ENCODE assay signal across 21 cellular contexts in the genomic region with DNA sequence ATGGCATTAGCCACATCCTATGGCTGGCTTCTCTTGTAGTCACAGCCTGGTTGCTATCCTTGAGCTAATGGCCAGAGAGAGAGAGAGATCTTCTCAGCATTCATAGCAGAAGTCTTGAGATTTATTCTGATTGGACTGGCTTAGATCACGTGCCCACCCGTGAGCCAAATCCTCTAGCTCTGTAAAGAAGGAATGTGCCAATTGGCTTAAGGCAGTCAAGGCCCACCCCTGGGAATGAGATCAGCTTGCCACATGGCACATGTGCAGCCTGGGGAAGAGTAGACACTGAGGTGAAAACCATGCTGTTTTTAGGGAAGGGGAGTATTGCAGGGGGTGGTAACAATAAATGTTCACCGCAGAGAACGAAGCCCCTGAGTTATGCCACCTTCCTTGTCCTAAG. TPM values are rescaled to one million over a fixed set of nuclear protein-coding genes. Genes with fewer than 3 reads are reported as not detected.
DNase-seq lines count a peak whose midpoint lies in the region; TF ChIP-seq lines count a peak whose summit lies in the region.
"Had no signal": no experiment of that assay in that cellular context is flagged by ENCODE, and none has a peak within 500 bp of the region (broad histone marks: within the 10 kb centered on the region; RNA-seq: fewer than 3 reads in every experiment).

No MANE protein-coding gene starts in this region.

- no peak overlapping the region for H3K27ac Mint-ChIP-seq in osteocyte (ENCODE audit: unreplicated experiment)
- H3K27ac Mint-ChIP-seq: activated CD8-positive, alpha-beta T cell treated with anti-CD3 and anti-CD28 coated beads for 36 hours; activated naive CD8-positive, alpha-beta T cell treated with anti-CD3 and anti-CD28 coated beads, Interleukin-2, amount 10 ng/mL, durations not matched to agents 7 days and 5 days; CD8-positive, alpha-beta T cell had no signal

- TF ChIP-seq CTCF in choroid plexus epithelial cell (conservative IDR thresholded peaks at IDR 0.05; ENCODE audit: low read depth, low read length): no peak
- TF ChIP-seq CTCF in osteocyte (IDR thresholded peaks at IDR 0.05): no peak

- no peak overlapping the region for H3K4me3 Mint-ChIP-seq in osteocyte (ENCODE audit: unreplicated experiment)
- H3K4me3 Mint-ChIP-seq: activated CD8-positive, alpha-beta T cell treated with anti-CD3 and anti-CD28 coated beads for 36 hours; activated naive CD8-positive, alpha-beta T cell treated with anti-CD3 and anti-CD28 coated beads, Interleukin-2, amount 10 ng/mL, durations not matched to agents 7 days and 5 days; activated T-cell treated with anti-CD3 and anti-CD28 coated beads, Interleukin-2, amount 50 U/mL, for 72 hours; CD8-positive, alpha-beta T cell had no signal

- peak; percentile 32 for DNase-seq in DMS 273 (lab: John Stamatoyannopoulos, UW; ENCODE audit: unreplicated experiment)
- DNase-seq in DMS 273 treated with DMSO at 0.1 percent for 48 hours (lab: John Stamatoyannopoulos, UW): no peak
- peak; percentile 26 for DNase-seq in NCI-H446 treated with DMSO at 0.1 percent for 48 hours (lab: John Stamatoyannopoulos, UW)
- DNase-seq in choroid plexus epithelial cell (ENCODE audit: low read depth): peak; percentile 29
- peak; percentile 38 for DNase-seq in osteocyte (ENCODE audit: extremely low spot score, unreplicated experiment)
- DNase-seq in activated CD4-positive, CD25-positive, alpha-beta regulatory T cell treated with anti-CD3 and anti-CD28 coated beads, Interleukin-2, amount 50 U/mL, for 72 hours: no peak
- no peak for DNase-seq in medulla oblongata (ENCODE audit: extremely low spot score)
- no peak for DNase-seq in AG08396 (ENCODE audit: low spot score)
- DNase-seq: activated CD8-positive, alpha-beta T cell treated with anti-CD3 and anti-CD28 coated beads for 36 hours; activated naive CD8-positive, alpha-beta T cell treated with anti-CD3 and anti-CD28 coated beads, Interleukin-2, amount 10 ng/mL, durations not matched to agents 7 days and 5 days; activated T-cell treated with anti-CD3 and anti-CD28 coated beads, Interleukin-2, amount 50 U/mL, for 72 hours; CD8-positive, alpha-beta T cell; HCEC 1CT; NCI-H187 treated with DMSO at 0.1 percent for 48 hours; NCI-H524 treated with DMSO at 0.1 percent for 48 hours; occipital lobe; stimulated activated CD4-positive, alpha-beta T cell treated with anti-CD3 and anti-CD28 coated beads, Interleukin-4, amount 100 ng/mL, for 4 hours; thyroid gland had no signal

- H3K4me3 ChIP-seq in choroid plexus epithelial cell (ENCODE audit: low read depth, low read length): no peak overlapping the region
- H3K4me3 ChIP-seq: esophagus muscularis mucosa, thyroid gland had no signal

- no peaks in the 10 kb centered on the region for H3K27me3 Mint-ChIP-seq in osteocyte (ENCODE audit: unreplicated experiment)
- H3K27me3 Mint-ChIP-seq: activated CD8-positive, alpha-beta T cell treated with anti-CD3 and anti-CD28 coated beads for 36 hours had no signal

- no peaks in the 10 kb centered on the region for H3K36me3 Mint-ChIP-seq in osteocyte (ENCODE audit: unreplicated experiment)
- H3K36me3 Mint-ChIP-seq: activated naive CD8-positive, alpha-beta T cell treated with anti-CD3 and anti-CD28 coated beads, Interleukin-2, amount 10 ng/mL, durations not matched to agents 7 days and 5 days; CD8-positive, alpha-beta T cell had no signal

- peaks cover 5% of the 10 kb centered on the region for H3K9me3 Mint-ChIP-seq in osteocyte (ENCODE audit: unreplicated experiment)
- H3K9me3 Mint-ChIP-seq: activated CD8-positive, alpha-beta T cell treated with anti-CD3 and anti-CD28 coated beads for 36 hours; CD8-positive, alpha-beta T cell had no signal

- H3K4me1 Mint-ChIP-seq in osteocyte (ENCODE audit: unreplicated experiment): peaks cover 17% of the 10 kb centered on the region

RNA-seq across cellular contexts. Expression of gene PLEKHG7, which starts 36.3 kb away (rescaled TPM):
- total RNA-seq in osteocyte: not detected in 2 replicates
- total RNA-seq: activated CD8-positive, alpha-beta T cell treated with anti-CD3 and anti-CD28 coated beads for 36 hours; activated naive CD8-positive, alpha-beta T cell treated with anti-CD3 and anti-CD28 coated beads, Interleukin-2, amount 10 ng/mL, durations not matched to agents 7 days and 5 days; activated T-cell treated with anti-CD3 and anti-CD28 coated beads, Interleukin-2, amount 50 U/mL, for 72 hours; CD8-positive, alpha-beta T cell; esophagus muscularis mucosa; HT1080; kidney epithelial cell; occipital lobe; thyroid gland had no signal

Comparison
In these comparisons a context has a peak if more than half of its experiments do, and no peak if none do; other contexts are left out.
1. DNase-seq: peak in DMS 273 (single experiment), NCI-H446 treated with DMSO at 0.1 percent for 48 hours (single experiment), choroid plexus epithelial cell (single experiment) and osteocyte (single experiment); none in DMS 273 treated with DMSO at 0.1 percent for 48 hours (single experiment), activated CD4-positive, CD25-positive, alpha-beta regulatory T cell treated with anti-CD3 and anti-CD28 coated beads, Interleukin-2, amount 50 U/mL, for 72 hours (single experiment), medulla oblongata (single experiment) and AG08396 (single experiment).